8 cellular contexts compared by ENCODE assay signal in genomic region chr7:16753932-16754571, GRCh38. TPM values are rescaled to one million over a fixed set of nuclear protein-coding genes. Genes with fewer than 3 reads are reported as not detected.
DNase-seq lines count a peak whose midpoint lies in the region; ATAC-seq and TF ChIP-seq lines count a peak whose summit lies in the region.

No MANE protein-coding gene starts in this region.

- TF ChIP-seq CTCF in BE2C (IDR thresholded peaks at IDR 0.05; ENCODE audit: low read depth, low read length) = no peak
- TF ChIP-seq CTCF in WI38 (IDR thresholded peaks at IDR 0.05; ENCODE audit: low read depth, low read length) = no peak
- no peak for TF ChIP-seq CTCF in epithelial cell of proximal tubule (conservative IDR thresholded peaks at IDR 0.05; ENCODE audit: low read depth, low read length)

- H3K9me3 ChIP-seq in BE2C (no peaks in the 10 kb centered on the region), muscle layer of colon (ENCODE audit: low read length) (no peaks in the 10 kb centered on the region)

- H3K4me3 ChIP-seq in BE2C (ENCODE audit: low read depth, low read length) (peak overlapping the region; percentile 82), WI38 (ENCODE audit: low read depth, low read length) (peak overlapping the region; percentile 69), epithelial cell of proximal tubule (ENCODE audit: low read depth, low read length) (peak overlapping the region; percentile 90), muscle layer of colon (ENCODE audit: low read depth in 1 of 2, low read length in 2 of 2) (peak overlapping the region; percentile 45 to 46)

- DNase-seq in BE2C (peak; percentile 56), KG1 (lab: John Stamatoyannopoulos, UW) (peak; percentile 47), epithelial cell of proximal tubule (ENCODE audit: low read depth) (no peak)

- ATAC-seq in GM18909 (IDR thresholded peaks at IDR 0.05; ENCODE audit: poor library complexity, unreplicated experiment) (peak; percentile 26), GM21447 (IDR thresholded peaks at IDR 0.05; ENCODE audit: unreplicated experiment) (no peak), HG03196 (IDR thresholded peaks at IDR 0.05; ENCODE audit: unreplicated experiment) (no peak)

- H3K36me3 ChIP-seq in BE2C (no peaks in the 10 kb centered on the region), muscle layer of colon (ENCODE audit: insufficient read depth, low read length) (no peaks in the 10 kb centered on the region)

- H3K9ac ChIP-seq in muscle layer of colon (ENCODE audit: low read length) = no peak overlapping the region

- no peaks in the 10 kb centered on the region for H3K27me3 ChIP-seq in BE2C
- H3K27me3 ChIP-seq in muscle layer of colon (ENCODE audit: control insufficient read depth in 1 of 2, insufficient read depth in 2 of 2, low read length in 2 of 2) = peaks cover 0 to 7% of the 10 kb centered on the region in 2 donors

- H3K4me1 ChIP-seq in BE2C (0 out of 2 replicates have a peak, but pooled peaks cover 2% of the 10 kb centered on the region), muscle layer of colon (ENCODE audit: insufficient read depth, low read length) (no peaks in the 10 kb centered on the region)

- peak overlapping the region; percentile 9 for H3K27ac ChIP-seq in muscle layer of colon (ENCODE audit: low read depth, low read length)

RNA-seq across cellular contexts. Expression of gene TSPAN13, which starts 0.5 kb away (rescaled TPM):
- 3.4 TPM for polyA plus RNA-seq in BE2C (2012; ENCODE audit: insufficient read depth, insufficient read length, low read depth)
- total RNA-seq in epithelial cell of proximal tubule = 21.7 and 25.8 TPM in 2 replicates

RNA-seq across cellular contexts. Expression of gene AGR2, which starts 50.7 kb away (rescaled TPM):
- polyA plus RNA-seq in BE2C (2012; ENCODE audit: insufficient read depth, insufficient read length, low read depth) = not detected
- total RNA-seq in epithelial cell of proximal tubule = 11.9 and 29.4 TPM in 2 replicates
